ENCODE assay signal across 16 cellular contexts in genomic region chr3:9153763-9154601, GRCh38.
DNase-seq lines count a peak whose midpoint lies in the region; TF ChIP-seq lines count a peak whose summit lies in the region.
"Had no signal": no experiment of that assay in that cellular context is flagged by ENCODE, and none has a peak within 500 bp of the region (broad histone marks: within the 10 kb centered on the region; RNA-seq: fewer than 3 reads in every experiment).

No MANE protein-coding gene starts in this region.

- 66 to 67% methylated on average over 15 of the region's 15 CpGs for WGBS in thyroid gland, 2 donors

- TF ChIP-seq CTCF in thyroid gland (IDR thresholded peaks at IDR 0.05), result no peak

- H3K4me3 ChIP-seq in H7 (ENCODE audit: insufficient read depth, low read depth, low read length) (no peak overlapping the region), thyroid gland (replicated peaks in 1 of 3) (no peak overlapping the region)
- H3K4me3 ChIP-seq: Peyer's patch had no signal

- no peaks in the 10 kb centered on the region for H3K27me3 ChIP-seq in H7 (ENCODE audit: control insufficient read depth, insufficient read depth, low read length)
- H3K27me3 ChIP-seq in thyroid gland, result no peaks in the 10 kb centered on the region
- H3K27me3 ChIP-seq: Peyer's patch had no signal

- H3K4me1 ChIP-seq in thyroid gland, result no peaks in the 10 kb centered on the region
- H3K4me1 ChIP-seq: Peyer's patch had no signal

- TF ChIP-seq POLR2A in thyroid gland (IDR thresholded peaks at IDR 0.05), result no peak

- H3K27me3 Mint-ChIP-seq in immature natural killer cell (ENCODE audit: low read depth in 3 of 3), result peaks cover 2 to 4% (median 4%) of the 10 kb centered on the region in 3 donors

- no peak overlapping the region for H3K27ac ChIP-seq in thyroid gland
- H3K27ac ChIP-seq: Peyer's patch had no signal

- intact Hi-C loops in thyroid gland (cut with DNase I), result no loop called here

- peak; percentile 63 for DNase-seq in H7
- DNase-seq in fibroblast of peridontal ligament (ENCODE audit: extremely low read depth), result peak; percentile 95
- DNase-seq in mucosa of gallbladder (ENCODE audit: low spot score), result peak; percentile 29
- peak; percentile 12 to 14 for DNase-seq in thyroid gland
- DNase-seq in immature natural killer cell, result no peak
- DNase-seq in DMS153 (lab: John Stamatoyannopoulos, UW), result no peak
- DNase-seq in NCI-H226, result no peak
- no peak for DNase-seq in stimulated activated naive CD4-positive, alpha-beta T cell treated with Interleukin-2 at 50 U/mL for 16 hours (lab: John Stamatoyannopoulos, UW)
- DNase-seq: activated CD8-positive, alpha-beta T cell treated with anti-CD3 and anti-CD28 coated beads for 36 hours; activated naive CD4-positive, alpha-beta T cell treated with anti-CD3 and anti-CD28 coated beads for 36 hours; cerebellar nuclear complex; erythroblast; NCI-H446; Peyer's patch; T-helper 2 cell had no signal

- no peaks in the 10 kb centered on the region for H3K4me1 Mint-ChIP-seq in immature natural killer cell
- H3K4me1 Mint-ChIP-seq: stimulated activated memory B cell treated with anti-CD40 and anti-IgM and Interleukin-4, amounts not matched to agents 10 μg/mL and 1 μg/mL and 100 μg/mL, for 72 hours had no signal

- peaks cover 0 to 10% (median 8%) of the 10 kb centered on the region in 6 donors for H3K9me3 Mint-ChIP-seq in immature natural killer cell

- peaks cover 8 to 14% (median 12%) of the 10 kb centered on the region in 3 donors for H3K36me3 Mint-ChIP-seq in immature natural killer cell

- no peaks in the 10 kb centered on the region for H3K36me3 ChIP-seq in H7 (replicated peaks; ENCODE audit: control insufficient read depth, insufficient read depth, low read length)
- H3K36me3 ChIP-seq in thyroid gland, result no peaks in the 10 kb centered on the region
- H3K36me3 ChIP-seq: Peyer's patch had no signal

- H3K4me3 Mint-ChIP-seq in immature natural killer cell, result no peak overlapping the region
- H3K4me3 Mint-ChIP-seq: activated CD8-positive, alpha-beta T cell treated with anti-CD3 and anti-CD28 coated beads for 36 hours; activated naive CD4-positive, alpha-beta T cell treated with anti-CD3 and anti-CD28 coated beads for 36 hours; stimulated activated memory B cell treated with anti-CD40 and anti-IgM and Interleukin-4, amounts not matched to agents 10 μg/mL and 1 μg/mL and 100 μg/mL, for 72 hours had no signal

- H3K27ac Mint-ChIP-seq in immature natural killer cell, result no peak overlapping the region
- H3K27ac Mint-ChIP-seq: activated CD8-positive, alpha-beta T cell treated with anti-CD3 and anti-CD28 coated beads for 36 hours; activated naive CD4-positive, alpha-beta T cell treated with anti-CD3 and anti-CD28 coated beads for 36 hours; stimulated activated memory B cell treated with anti-CD40 and anti-IgM and Interleukin-4, amounts not matched to agents 10 μg/mL and 1 μg/mL and 100 μg/mL, for 72 hours had no signal

- no peaks in the 10 kb centered on the region for H3K9me3 ChIP-seq in thyroid gland

Comparison
In these comparisons a context has a peak if more than half of its experiments do, and no peak if none do; other contexts are left out.
1. DNase-seq: peak in H7 (single experiment), fibroblast of peridontal ligament (single experiment), mucosa of gallbladder (single experiment) and thyroid gland (2 of 2); none in immature natural killer cell (0 of 3), DMS153 (single experiment), NCI-H226 (single experiment) and stimulated activated naive CD4-positive, alpha-beta T cell treated with Interleukin-2 at 50 U/mL for 16 hours (single experiment).